In genomic region chr1:32759997-32760623, GRCh38 we compare ENCODE assay signal across 1 cellular context.
A peak's percentile ranks its signal among the peaks of the same experiment; 100 is the strongest.
TF ChIP-seq lines count a peak whose summit lies in the region.

No MANE protein-coding gene starts in this region.

TF ChIP-seq in HepG2, 621 proteins besides CTCF, POLR2A, EP300 and RAD21 (continued from another document):
- TF ChIP-seq PRDM15 (CRISPR knock-in tag; IDR thresholded peaks at IDR 0.05) (no peak), ZNF564 (CRISPR knock-in tag; IDR thresholded peaks at IDR 0.05) (0 out of 2 replicates have a peak, but pooled peaks have one; percentile 51), PRPF4 (IDR thresholded peaks at IDR 0.05; ENCODE audit: low read depth, low read length, poor library complexity, severe bottlenecking) (no peak), LRRFIP1 (CRISPR knock-in tag; conservative IDR thresholded peaks at IDR 0.05) (no peak), ZNF703 (CRISPR knock-in tag; IDR thresholded peaks at IDR 0.05; ENCODE audit: borderline replicate concordance) (no peak; the same call in 1 of the 2 replicates), ZNF446 (CRISPR knock-in tag; IDR thresholded peaks at IDR 0.05) (no peak), CENPT (CRISPR knock-in tag; IDR thresholded peaks at IDR 0.05; ENCODE audit: low read depth) (no peak), SKIL (CRISPR knock-in tag; IDR thresholded peaks at IDR 0.05; ENCODE audit: borderline replicate concordance) (peak; percentile 66; the same call in 1 of the 2 replicates), ZFX (CRISPR knock-in tag; IDR thresholded peaks at IDR 0.05; ENCODE audit: low read depth) (peak; percentile 81), E2F5 (CRISPR knock-in tag; conservative IDR thresholded peaks at IDR 0.05) (no peak), ELF3 (CRISPR knock-in tag; IDR thresholded peaks at IDR 0.05) (peak; percentile 23), CHD2 (IDR thresholded peaks at IDR 0.05; ENCODE audit: low read depth, low read length) (peak; percentile 59; the same call in 1 of the 2 replicates), ZNF687 (CRISPR knock-in tag; IDR thresholded peaks at IDR 0.05) (peak; percentile 95), MIER2 (CRISPR knock-in tag; IDR thresholded peaks at IDR 0.05) (no peak; the same call in 1 of the 2 replicates), RXRB (CRISPR knock-in tag; IDR thresholded peaks at IDR 0.05; ENCODE audit: borderline replicate concordance) (peak; percentile 67; the same call in 1 of the 2 replicates), MTF1 (CRISPR knock-in tag; IDR thresholded peaks at IDR 0.05) (no peak), ZBTB33 (CRISPR knock-in tag; IDR thresholded peaks at IDR 0.05) (no peak), MYC (CRISPR knock-in tag; IDR thresholded peaks at IDR 0.05; ENCODE audit: borderline replicate concordance) (peak; percentile 73; the same call in 1 of the 2 replicates), RFX1 (IDR thresholded peaks at IDR 0.05) (no peak; the same call in 1 of the 2 replicates), RARA (CRISPR knock-in tag; IDR thresholded peaks at IDR 0.05) (peak; percentile 65), ETV6 (CRISPR knock-in tag; conservative IDR thresholded peaks at IDR 0.05) (no peak), SKI (IDR thresholded peaks at IDR 0.05; ENCODE audit: partially characterized antibody) (peak; percentile 80), RCOR2 (CRISPR knock-in tag; IDR thresholded peaks at IDR 0.05) (no peak), KMT2A (CRISPR knock-in tag; IDR thresholded peaks at IDR 0.05) (no peak; the same call in 1 of the 2 replicates), ZNF501 (CRISPR knock-in tag; IDR thresholded peaks at IDR 0.05) (peak; percentile 89), FOSL1 (CRISPR knock-in tag; IDR thresholded peaks at IDR 0.05; ENCODE audit: borderline replicate concordance) (peak; percentile 96), PRMT3 (CRISPR knock-in tag; IDR thresholded peaks at IDR 0.05; ENCODE audit: borderline replicate concordance, low read depth) (no peak), HOMEZ (CRISPR knock-in tag; IDR thresholded peaks at IDR 0.05; ENCODE audit: low read depth) (0 out of 2 replicates have a peak, but pooled peaks have one; percentile 32), ZNF34 (CRISPR knock-in tag; IDR thresholded peaks at IDR 0.05; ENCODE audit: borderline replicate concordance) (no peak), DR1 (CRISPR knock-in tag; IDR thresholded peaks at IDR 0.05) (no peak; the same call in 1 of the 2 replicates), ZNF280D (CRISPR knock-in tag; IDR thresholded peaks at IDR 0.05) (no peak), POGZ (CRISPR knock-in tag; IDR thresholded peaks at IDR 0.05) (peak; percentile 70; the same call in 1 of the 2 replicates), ZNF225 (CRISPR knock-in tag; IDR thresholded peaks at IDR 0.05) (no peak), ZNF317 (CRISPR knock-in tag; IDR thresholded peaks at IDR 0.05) (peak; percentile 51; the same call in 1 of the 2 replicates)
